10 cellular contexts compared by ENCODE assay signal in the genomic region with DNA sequence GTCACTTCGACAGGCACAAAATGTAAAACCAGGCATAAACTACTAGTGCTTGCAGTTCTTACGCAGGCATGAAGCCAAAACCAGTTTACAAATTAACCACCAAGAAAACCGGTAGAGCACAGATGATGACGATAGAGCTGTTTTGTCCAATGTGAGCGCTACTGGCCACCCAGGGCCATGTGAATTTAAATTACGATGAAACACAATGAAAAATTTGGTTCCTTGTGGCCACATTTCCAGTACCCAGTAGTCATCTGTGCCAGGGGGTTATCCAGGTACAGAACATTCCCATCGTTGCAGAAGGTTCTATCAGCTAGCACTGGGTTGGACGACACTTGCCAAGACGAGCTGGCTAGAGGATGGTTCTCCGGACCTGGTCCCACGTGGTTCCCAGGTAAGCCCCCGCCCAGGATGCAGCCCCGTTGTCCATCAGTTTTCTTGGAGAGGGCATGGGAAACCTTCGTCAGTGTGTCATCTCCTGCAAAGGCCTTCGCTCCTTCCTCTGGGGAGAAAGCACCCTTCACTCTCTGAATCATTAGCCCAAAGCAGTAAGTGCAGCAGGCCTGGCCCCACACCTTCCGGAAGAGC. TPM values are rescaled to one million over a fixed set of nuclear protein-coding genes. Genes with fewer than 3 reads are reported as not detected.
DNase-seq lines count a peak whose midpoint lies in the region; ATAC-seq and TF ChIP-seq lines count a peak whose summit lies in the region.
"Had no signal": no experiment of that assay in that cellular context is flagged by ENCODE, and none has a peak within 500 bp of the region (broad histone marks: within the 10 kb centered on the region; RNA-seq: fewer than 3 reads in every experiment).

No MANE protein-coding gene starts in this region.

- H3K27me3 ChIP-seq in body of pancreas (no peaks in the 10 kb centered on the region), right lobe of liver (no peaks in the 10 kb centered on the region)

- DNase-seq in stimulated activated naive CD8-positive, alpha-beta T cell treated with anti-CD3 and anti-CD28 coated beads, Interleukin-15, Interleukin-2, amounts not matched to agents 100 U/mL and 50 U/mL, for 24 hours: no peak
- DNase-seq in body of pancreas (peak; percentile 61 to 89 (median 78)), right lobe of liver (peak in 2 of 3 donors; percentile 54 to 77), hippocampal formation (lab: John Stamatoyannopoulos, UW) (no peak), DMS114 treated with DMSO at 0.1 percent for 48 hours (lab: John Stamatoyannopoulos, UW; ENCODE audit: unreplicated experiment) (no peak)
- no peak for DNase-seq in stimulated activated CD4-positive, alpha-beta T cell treated with anti-CD3 and anti-CD28 coated beads, Interleukin-12 subunit alpha, Interleukin-12 subunit beta, amount 100 ng/mL, for 4 hours
- DNase-seq: NCI-H1092 treated with DMSO at 0.1 percent for 48 hours, NCI-H774 had no signal

- H3K36me3 Mint-ChIP-seq in stimulated activated naive CD8-positive, alpha-beta T cell treated with anti-CD3 and anti-CD28 coated beads, Interleukin-15, Interleukin-2, amounts not matched to agents 100 ng/mL and 50 ng/mL, for 24 hours (ENCODE audit: low read depth): no peaks in the 10 kb centered on the region

- peak overlapping the region; percentile 84 to 94 (median 89) for H3K27ac ChIP-seq in body of pancreas
- peak overlapping the region; percentile 58 to 98 (median 84) for H3K27ac ChIP-seq in right lobe of liver

- no peak for ATAC-seq in stimulated activated naive CD8-positive, alpha-beta T cell treated with anti-CD3 and anti-CD28 coated beads, Interleukin-15, Interleukin-2, amounts not matched to agents 100 U/mL and 50 U/mL, for 24 hours
- ATAC-seq in body of pancreas (peak; percentile 64), right lobe of liver (peak; percentile 39 to 60 (median 53)), HG03354 (IDR thresholded peaks at IDR 0.05; ENCODE audit: poor library complexity, severe bottlenecking, unreplicated experiment) (no peak)

- peaks cover 22% of the 10 kb centered on the region for H3K4me1 Mint-ChIP-seq in stimulated activated naive CD8-positive, alpha-beta T cell treated with anti-CD3 and anti-CD28 coated beads, Interleukin-15, Interleukin-2, amounts not matched to agents 100 ng/mL and 50 ng/mL, for 24 hours (ENCODE audit: low read depth)

- 25 to 40% methylated on average over 10 to 16 of the region's 16 CpGs for WGBS in body of pancreas, 2 donors
- WGBS in right lobe of liver (ENCODE audit: insufficient coverage, low coverage, low lambda C conversion rate, missing lambda C conversion rate): 17% methylated on average over 10 of the region's 16 CpGs

- peak in 2 of 3 donors; percentile 41 to 54 for TF ChIP-seq POLR2A in body of pancreas (IDR thresholded peaks at IDR 0.05)
- peak; percentile 59 for TF ChIP-seq POLR2A in right lobe of liver (IDR thresholded peaks at IDR 0.05)

- no peaks in the 10 kb centered on the region for H3K36me3 ChIP-seq in body of pancreas (replicated peaks in 1 of 2; ENCODE audit: insufficient read depth in 1 of 2, low read depth in 2 of 2)
- no peaks in the 10 kb centered on the region for H3K36me3 ChIP-seq in right lobe of liver

- TF ChIP-seq CTCF in body of pancreas (IDR thresholded peaks at IDR 0.05) (peak in 1 of 7 experiments; percentile 2), right lobe of liver (IDR thresholded peaks at IDR 0.05) (no peak)

- H3K27ac Mint-ChIP-seq in stimulated activated naive CD8-positive, alpha-beta T cell treated with anti-CD3 and anti-CD28 coated beads, Interleukin-15, Interleukin-2, amounts not matched to agents 100 ng/mL and 50 ng/mL, for 24 hours: peak overlapping the region; percentile 49

- intact Hi-C loops in body of pancreas (cut with DNase I) (no loop called here), right lobe of liver (cut with DNase I) (no loop called here)

- H3K27me3 Mint-ChIP-seq in stimulated activated naive CD8-positive, alpha-beta T cell treated with anti-CD3 and anti-CD28 coated beads, Interleukin-15, Interleukin-2, amounts not matched to agents 100 ng/mL and 50 ng/mL, for 24 hours: no peaks in the 10 kb centered on the region

- no peak overlapping the region for H3K4me3 ChIP-seq in body of pancreas
- H3K4me3 ChIP-seq in right lobe of liver: peak overlapping the region; percentile 51 to 98 (median 63)

- H3K4me1 ChIP-seq in body of pancreas (peaks cover 56% of the 10 kb centered on the region), right lobe of liver (peaks cover 0 to 41% (median 20%) of the 10 kb centered on the region in 4 donors)

- peak overlapping the region; percentile 41 for H3K4me3 Mint-ChIP-seq in stimulated activated naive CD8-positive, alpha-beta T cell treated with anti-CD3 and anti-CD28 coated beads, Interleukin-15, Interleukin-2, amounts not matched to agents 100 ng/mL and 50 ng/mL, for 24 hours

- no peaks in the 10 kb centered on the region for H3K9me3 ChIP-seq in body of pancreas
- no peaks in the 10 kb centered on the region for H3K9me3 ChIP-seq in right lobe of liver

- no peaks in the 10 kb centered on the region for H3K9me3 Mint-ChIP-seq in stimulated activated naive CD8-positive, alpha-beta T cell treated with anti-CD3 and anti-CD28 coated beads, Interleukin-15, Interleukin-2, amounts not matched to agents 100 ng/mL and 50 ng/mL, for 24 hours

RNA-seq across cellular contexts. Expression of a gene that starts 1.1 kb away (rescaled TPM):
- total RNA-seq in body of pancreas (100 to 1,000 TPM; 217 to 332 TPM), right lobe of liver (100 to 1,000 TPM; 433 to 721 (median 528) TPM)

RNA-seq across cellular contexts. Expression of a gene that starts 24.5 kb away (rescaled TPM):
- total RNA-seq in body of pancreas: 10 to 100 TPM; 21.5 to 25.7 TPM
- 10 to 100 TPM; 17.6 to 27.0 (median 19.5) TPM for total RNA-seq in right lobe of liver

Comparison
In these comparisons a context has a peak if more than half of its experiments do, and no peak if none do; other contexts are left out.
1. ATAC-seq: peak in body of pancreas (single experiment) and right lobe of liver (4 of 4); none in stimulated activated naive CD8-positive, alpha-beta T cell treated with anti-CD3 and anti-CD28 coated beads, Interleukin-15, Interleukin-2, amounts not matched to agents 100 U/mL and 50 U/mL, for 24 hours (single experiment) and HG03354 (single experiment).
2. DNase-seq: peak in body of pancreas (4 of 4) and right lobe of liver (2 of 3); none in stimulated activated naive CD8-positive, alpha-beta T cell treated with anti-CD3 and anti-CD28 coated beads, Interleukin-15, Interleukin-2, amounts not matched to agents 100 U/mL and 50 U/mL, for 24 hours (single experiment), hippocampal formation (0 of 2), stimulated activated CD4-positive, alpha-beta T cell treated with anti-CD3 and anti-CD28 coated beads, Interleukin-12 subunit alpha, Interleukin-12 subunit beta, amount 100 ng/mL, for 4 hours (single experiment) and DMS114 treated with DMSO at 0.1 percent for 48 hours (single experiment).
3. H3K4me3 ChIP-seq: peak in right lobe of liver (3 of 3); none in body of pancreas (0 of 2).